ENCODE assay signal across 8 cellular contexts in the genomic region with DNA sequence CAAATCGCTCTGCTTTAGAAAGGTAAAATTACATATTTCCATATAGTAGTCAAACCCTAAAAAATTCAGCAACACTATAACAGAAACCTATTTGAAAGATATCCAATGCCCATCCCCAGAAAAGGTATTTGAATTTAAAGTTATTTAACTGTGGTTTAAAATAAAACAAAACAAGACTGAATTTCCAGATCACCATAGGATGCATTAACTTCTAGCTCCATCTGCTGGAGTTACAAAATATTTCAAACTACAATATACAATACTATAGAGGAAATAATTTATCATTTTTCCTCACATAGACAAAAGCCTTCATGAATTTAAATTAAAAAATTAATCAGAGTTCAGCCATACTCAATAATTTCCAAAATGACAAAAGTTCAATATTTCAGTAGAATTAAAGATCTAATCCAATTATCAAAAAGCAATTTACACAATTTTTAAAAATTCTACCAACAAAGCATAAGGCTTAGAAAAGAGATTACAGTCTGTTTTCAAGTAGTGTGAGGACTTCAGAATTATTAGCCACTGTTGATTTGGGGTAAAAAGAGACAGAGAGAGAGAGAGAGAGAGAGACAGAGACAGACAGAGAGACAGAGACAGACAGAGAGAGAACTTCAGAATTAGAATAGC.
DNase-seq lines count a peak whose midpoint lies in the region; FAIRE-seq and TF ChIP-seq lines count a peak whose summit lies in the region.
"Had no signal": no experiment of that assay in that cellular context is flagged by ENCODE, and none has a peak within 500 bp of the region (broad histone marks: within the 10 kb centered on the region; RNA-seq: fewer than 3 reads in every experiment).

No MANE protein-coding gene starts in this region.

- H3K4me1 Mint-ChIP-seq in osteocyte (ENCODE audit: unreplicated experiment) = peaks cover 1% of the 10 kb centered on the region
- no peaks in the 10 kb centered on the region for H3K4me1 Mint-ChIP-seq in activated CD4-positive, alpha-beta memory T cell treated with anti-CD3 and anti-CD28 coated beads, Interleukin-2, amount 10 ng/mL, durations not matched to agents 7 days and 5 days
- H3K4me1 Mint-ChIP-seq: activated naive CD4-positive, alpha-beta T cell treated with anti-CD3 and anti-CD28 coated beads, Interleukin-2, amount 50 U/mL, for 24 hours had no signal

- CTCF ChIA-PET in GM10248 (lab: Yijun Ruan, JAX) = interaction anchor here (0.7 to 1.8 kb wide), 5 partner anchors 8 to 1019 kb away, joined by 3 to 4 read pairs (median 4); no protein-coding TSS in a partner anchor
- CTCF ChIA-PET in activated CD4-positive, alpha-beta memory T cell treated with anti-CD3 and anti-CD28 coated beads, Interleukin-2, amount 10 ng/mL, durations not matched to agents 7 days and 5 days (lab: Charles Lee) = interaction anchor here (0.6 to 0.8 kb wide), 2 partner anchors 142 to 165 kb away, joined by 3 read pairs; no protein-coding TSS in a partner anchor

- no peak overlapping the region for H3K4me3 Mint-ChIP-seq in osteocyte (ENCODE audit: unreplicated experiment)
- H3K4me3 Mint-ChIP-seq in activated CD4-positive, alpha-beta memory T cell treated with anti-CD3 and anti-CD28 coated beads, Interleukin-2, amount 10 ng/mL, durations not matched to agents 7 days and 5 days = no peak overlapping the region
- H3K4me3 Mint-ChIP-seq: activated naive CD4-positive, alpha-beta T cell treated with anti-CD3 and anti-CD28 coated beads, Interleukin-2, amount 50 U/mL, for 24 hours had no signal

- H3K36me3 Mint-ChIP-seq in osteocyte (ENCODE audit: unreplicated experiment) = peaks cover 4% of the 10 kb centered on the region
- peaks cover 7% of the 10 kb centered on the region for H3K36me3 Mint-ChIP-seq in activated CD4-positive, alpha-beta memory T cell treated with anti-CD3 and anti-CD28 coated beads, Interleukin-2, amount 10 ng/mL, durations not matched to agents 7 days and 5 days (ENCODE audit: low read depth)

- TF ChIP-seq CTCF in GM10248 (IDR thresholded peaks at IDR 0.05; ENCODE audit: control extremely low read depth, extremely low read depth, low read depth, missing control alignments) (peak; percentile 25), NB4 (IDR thresholded peaks at IDR 0.05; ENCODE audit: low read depth, low read length) (peak; percentile 28), osteocyte (IDR thresholded peaks at IDR 0.05) (peak; percentile 65)

- no peak overlapping the region for H3K4me3 ChIP-seq in NB4 (ENCODE audit: low read depth, low read length)

- H3K27ac Mint-ChIP-seq in osteocyte (ENCODE audit: unreplicated experiment) = no peak overlapping the region
- H3K27ac Mint-ChIP-seq in activated CD4-positive, alpha-beta memory T cell treated with anti-CD3 and anti-CD28 coated beads, Interleukin-2, amount 10 ng/mL, durations not matched to agents 7 days and 5 days = no peak overlapping the region
- H3K27ac Mint-ChIP-seq: activated naive CD4-positive, alpha-beta T cell treated with anti-CD3 and anti-CD28 coated beads, Interleukin-2, amount 50 U/mL, for 24 hours had no signal

- POLR2A ChIA-PET in GM10248 (lab: Yijun Ruan, JAX) = no interaction called here
- POLR2A ChIA-PET in activated CD4-positive, alpha-beta memory T cell treated with anti-CD3 and anti-CD28 coated beads, Interleukin-2, amount 10 ng/mL, durations not matched to agents 7 days and 5 days (lab: Charles Lee) = interaction anchor here (0.7 kb wide), 1 partner anchor 176 kb away, joined by 3 read pairs; no protein-coding TSS in a partner anchor

- no peaks in the 10 kb centered on the region for H3K27me3 Mint-ChIP-seq in osteocyte (ENCODE audit: unreplicated experiment)
- H3K27me3 Mint-ChIP-seq in activated CD4-positive, alpha-beta memory T cell treated with anti-CD3 and anti-CD28 coated beads, Interleukin-2, amount 10 ng/mL, durations not matched to agents 7 days and 5 days = no peaks in the 10 kb centered on the region
- H3K27me3 Mint-ChIP-seq: activated naive CD4-positive, alpha-beta T cell treated with anti-CD3 and anti-CD28 coated beads, Interleukin-2, amount 50 U/mL, for 24 hours had no signal

- no peak for TF ChIP-seq POLR2A in NB4 (IDR thresholded peaks at IDR 0.05; ENCODE audit: extremely low read depth, insufficient read length)

- FAIRE-seq in colon (lab: Jason Lieb, UNC) = peak; percentile 82

- no peaks in the 10 kb centered on the region for H3K9me3 Mint-ChIP-seq in osteocyte (ENCODE audit: unreplicated experiment)
- H3K9me3 Mint-ChIP-seq in activated CD4-positive, alpha-beta memory T cell treated with anti-CD3 and anti-CD28 coated beads, Interleukin-2, amount 10 ng/mL, durations not matched to agents 7 days and 5 days = no peaks in the 10 kb centered on the region
- H3K9me3 Mint-ChIP-seq: activated naive CD4-positive, alpha-beta T cell treated with anti-CD3 and anti-CD28 coated beads, Interleukin-2, amount 50 U/mL, for 24 hours had no signal

- DNase-seq in GM10248 (ENCODE audit: extremely low spot score) (peak; percentile 22), NB4 (ENCODE audit: low read depth) (peak; percentile 48), osteocyte (ENCODE audit: extremely low spot score, unreplicated experiment) (no peak)
- DNase-seq in activated CD4-positive, alpha-beta memory T cell treated with anti-CD3 and anti-CD28 coated beads, Interleukin-2, amount 10 ng/mL, durations not matched to agents 7 days and 5 days = no peak
- no peak for DNase-seq in activated naive CD4-positive, alpha-beta T cell (lab: John Stamatoyannopoulos, UW)
- DNase-seq in stimulated activated naive CD4-positive, alpha-beta T cell treated with Interleukin-2 at 50 U/mL for 16 hours (lab: John Stamatoyannopoulos, UW) = no peak

Comparison
In these comparisons a context has a peak if more than half of its experiments do, and no peak if none do; other contexts are left out.
1. DNase-seq: peak in GM10248 (single experiment) and NB4 (single experiment); none in osteocyte (single experiment), activated CD4-positive, alpha-beta memory T cell treated with anti-CD3 and anti-CD28 coated beads, Interleukin-2, amount 10 ng/mL, durations not matched to agents 7 days and 5 days (single experiment), activated naive CD4-positive, alpha-beta T cell (0 of 4) and stimulated activated naive CD4-positive, alpha-beta T cell treated with Interleukin-2 at 50 U/mL for 16 hours (single experiment).
2. Peak in every context shown above with its lines, with median percentiles within 50 percentile points of each other: CTCF ChIP-seq.